ENCODE assay signal across 9 cellular contexts in the genomic region with DNA sequence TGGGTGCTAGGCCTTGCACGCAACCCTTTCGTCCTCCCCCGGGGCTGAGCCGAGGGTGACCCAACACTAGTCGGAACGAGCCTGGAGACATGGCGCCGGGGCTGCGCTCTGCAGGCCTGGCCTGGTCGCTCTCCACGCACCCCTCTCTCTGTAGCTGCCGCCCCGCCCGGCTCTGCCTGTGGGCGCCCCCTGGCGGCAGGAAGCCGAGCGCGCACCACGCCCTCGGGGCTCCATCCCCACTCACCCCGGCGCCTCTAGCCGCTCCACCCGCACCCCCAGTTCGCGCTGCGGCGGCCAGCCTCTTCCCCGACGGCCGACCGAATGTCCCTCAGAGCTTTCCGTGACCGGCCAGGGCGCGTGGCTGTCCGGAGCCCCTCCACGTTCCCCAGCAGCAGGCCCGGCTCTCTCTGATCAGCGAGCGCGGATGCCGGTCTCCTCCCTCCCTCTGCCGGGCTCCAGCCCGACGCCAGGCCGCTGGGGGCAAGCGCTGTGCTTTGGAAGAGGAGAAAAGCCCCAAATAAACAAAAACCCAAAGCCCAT. TPM values are rescaled to one million over a fixed set of nuclear protein-coding genes. Genes with fewer than 3 reads are reported as not detected.
DNase-seq lines count a peak whose midpoint lies in the region; ATAC-seq and TF ChIP-seq lines count a peak whose summit lies in the region.
"Had no signal": no experiment of that assay in that cellular context is flagged by ENCODE, and none has a peak within 500 bp of the region (broad histone marks: within the 10 kb centered on the region; RNA-seq: fewer than 3 reads in every experiment).

No MANE protein-coding gene starts in this region.

- ATAC-seq in GM19455 (IDR thresholded peaks at IDR 0.05; ENCODE audit: unreplicated experiment) (peak; percentile 91), HG03558 (IDR thresholded peaks at IDR 0.05; ENCODE audit: extremely low read depth, unreplicated experiment) (peak; percentile 81), left cardiac atrium (peak; percentile 86 to 95), psoas muscle (peak; percentile 71 to 87 (median 78))
- ATAC-seq in activated naive CD8-positive, alpha-beta T cell treated with anti-CD3 and anti-CD28 coated beads, Interleukin-2, amount 10 ng/mL, durations not matched to agents 7 days and 5 days (ENCODE audit: low read depth): peak; percentile 92

- peaks cover 81% of the 10 kb centered on the region for H3K27me3 Mint-ChIP-seq in activated naive CD8-positive, alpha-beta T cell treated with anti-CD3 and anti-CD28 coated beads, Interleukin-2, amount 10 ng/mL, durations not matched to agents 7 days and 5 days

- H3K9me3 Mint-ChIP-seq in activated naive CD8-positive, alpha-beta T cell treated with anti-CD3 and anti-CD28 coated beads, Interleukin-2, amount 10 ng/mL, durations not matched to agents 7 days and 5 days: no peaks in the 10 kb centered on the region

- no peaks in the 10 kb centered on the region for H3K36me3 Mint-ChIP-seq in activated naive CD8-positive, alpha-beta T cell treated with anti-CD3 and anti-CD28 coated beads, Interleukin-2, amount 10 ng/mL, durations not matched to agents 7 days and 5 days

- peak overlapping the region; percentile 39 for H3K4me3 Mint-ChIP-seq in activated naive CD8-positive, alpha-beta T cell treated with anti-CD3 and anti-CD28 coated beads, Interleukin-2, amount 10 ng/mL, durations not matched to agents 7 days and 5 days

- DNase-seq in COLO668 (lab: John Stamatoyannopoulos, UW; ENCODE audit: unreplicated experiment) (peak; percentile 23), SKM-1 (lab: John Stamatoyannopoulos, UW; ENCODE audit: unreplicated experiment) (peak; percentile 22), left cardiac atrium (peak; percentile 60), psoas muscle (peak; percentile 62 to 76), SW 1271 (lab: John Stamatoyannopoulos, UW) (no peak)
- peak; percentile 82 for DNase-seq in activated naive CD8-positive, alpha-beta T cell treated with anti-CD3 and anti-CD28 coated beads, Interleukin-2, amount 10 ng/mL, durations not matched to agents 7 days and 5 days

- TF ChIP-seq CTCF in psoas muscle (IDR thresholded peaks at IDR 0.05): peak; percentile 69

- H3K4me1 ChIP-seq in psoas muscle: peaks cover 4% of the 10 kb centered on the region

- POLR2A ChIA-PET in activated naive CD8-positive, alpha-beta T cell treated with anti-CD3 and anti-CD28 coated beads, Interleukin-2, amount 10 ng/mL, durations not matched to agents 7 days and 5 days (lab: Charles Lee): no interaction called here

- H3K4me1 Mint-ChIP-seq in activated naive CD8-positive, alpha-beta T cell treated with anti-CD3 and anti-CD28 coated beads, Interleukin-2, amount 10 ng/mL, durations not matched to agents 7 days and 5 days: peaks cover 12% of the 10 kb centered on the region

- H3K27ac ChIP-seq in psoas muscle: no peak overlapping the region

- H3K27me3 ChIP-seq in psoas muscle (ENCODE audit: insufficient read depth in 3 of 3, low read length in 2 of 3): peaks cover 10 to 97% (median 35%) of the 10 kb centered on the region in 3 donors

- 0 to 1% (median 1%) methylated on average over 29 to 49 of the region's 49 CpGs for WGBS in psoas muscle, 3 donors

- intact Hi-C loops in left cardiac atrium (cut with DNase I) (loop anchor here in 1 of 2 donors (10.0 kb wide), 1 partner anchor 483 kb away; no protein-coding TSS in a partner anchor), psoas muscle (cut with DNase I) (loop anchor here in 1 of 2 donors (5.0 kb wide), 1 partner anchor 486 kb away; no protein-coding TSS in a partner anchor)

- H3K9me3 ChIP-seq in psoas muscle: no peaks in the 10 kb centered on the region

- H3K4me3 ChIP-seq in psoas muscle: peak overlapping the region; percentile 25

- H3K27ac Mint-ChIP-seq in activated naive CD8-positive, alpha-beta T cell treated with anti-CD3 and anti-CD28 coated beads, Interleukin-2, amount 10 ng/mL, durations not matched to agents 7 days and 5 days: no peak overlapping the region

- no peaks in the 10 kb centered on the region for H3K36me3 ChIP-seq in psoas muscle (ENCODE audit: insufficient read depth in 1 of 2, low read depth in 1 of 2)

RNA-seq across cellular contexts. Expression of a gene that starts 29.1 kb away (rescaled TPM):
- not detected for total RNA-seq in activated naive CD8-positive, alpha-beta T cell treated with anti-CD3 and anti-CD28 coated beads, Interleukin-2, amount 10 ng/mL, durations not matched to agents 7 days and 5 days
- total RNA-seq in left cardiac atrium (not detected), psoas muscle (not detected)
- polyA plus RNA-seq in psoas muscle: not detected
- total RNA-seq: activated CD8-positive, alpha-beta memory T cell treated with anti-CD3 and anti-CD28 coated beads for 36 hours had no signal

RNA-seq across cellular contexts. Expression of a gene that starts 30.1 kb away (rescaled TPM):
- total RNA-seq in activated naive CD8-positive, alpha-beta T cell treated with anti-CD3 and anti-CD28 coated beads, Interleukin-2, amount 10 ng/mL, durations not matched to agents 7 days and 5 days: not detected
- total RNA-seq in left cardiac atrium (not detected), psoas muscle (not detected)
- polyA plus RNA-seq in psoas muscle: not detected
- total RNA-seq: activated CD8-positive, alpha-beta memory T cell treated with anti-CD3 and anti-CD28 coated beads for 36 hours had no signal

Comparison
In these comparisons a context has a peak if more than half of its experiments do, and no peak if none do; other contexts are left out.
1. DNase-seq: peak in COLO668 (single experiment), SKM-1 (single experiment), activated naive CD8-positive, alpha-beta T cell treated with anti-CD3 and anti-CD28 coated beads, Interleukin-2, amount 10 ng/mL, durations not matched to agents 7 days and 5 days (single experiment), left cardiac atrium (single experiment) and psoas muscle (2 of 2); none in SW 1271 (0 of 2).
2. Peak in every context shown above with its lines, with median percentiles within 50 percentile points of each other: ATAC-seq.